Comparison of ENCODE assay signal across 12 cellular contexts in genomic region chr14:53570411-53571387, GRCh38.
A peak's percentile ranks its signal among the peaks of the same experiment; 100 is the strongest.
DNase-seq lines count a peak whose midpoint lies in the region; ATAC-seq lines count a peak whose summit lies in the region.
"Had no signal": no experiment of that assay in that cellular context is flagged by ENCODE, and none has a peak within 500 bp of the region (broad histone marks: within the 10 kb centered on the region; RNA-seq: fewer than 3 reads in every experiment).

No MANE protein-coding gene starts in this region.

- no peaks in the 10 kb centered on the region for H3K36me3 Mint-ChIP-seq in stimulated activated memory B cell treated with anti-CD40 and anti-IgM and Interleukin-4, amounts not matched to agents 10 μg/mL and 1 μg/mL and 100 μg/mL, for 72 hours
- H3K36me3 Mint-ChIP-seq: activated CD4-positive, alpha-beta memory T cell treated with anti-CD3 and anti-CD28 coated beads for 36 hours had no signal

- no peaks in the 10 kb centered on the region for H3K9me3 Mint-ChIP-seq in stimulated activated memory B cell treated with anti-CD40 and anti-IgM and Interleukin-4, amounts not matched to agents 10 μg/mL and 1 μg/mL and 100 μg/mL, for 72 hours

- ATAC-seq in GM19035 (IDR thresholded peaks at IDR 0.05; ENCODE audit: unreplicated experiment): peak; percentile 97
- peak; percentile 93 for ATAC-seq in GM21737 (IDR thresholded peaks at IDR 0.05; ENCODE audit: unreplicated experiment)
- ATAC-seq in HG03280 (IDR thresholded peaks at IDR 0.05; ENCODE audit: unreplicated experiment): peak; percentile 91
- ATAC-seq in stimulated activated memory B cell treated with anti-CD40 and anti-IgM and Interleukin-4, amounts not matched to agents 10 μg/mL and 1 μg/mL and 100 μg/mL, for 72 hours: peak; percentile 93
- ATAC-seq: left lobe of liver had no signal

- H3K27ac Mint-ChIP-seq in stimulated activated memory B cell treated with anti-CD40 and anti-IgM and Interleukin-4, amounts not matched to agents 10 μg/mL and 1 μg/mL and 100 μg/mL, for 72 hours: peak overlapping the region; percentile 82
- H3K27ac Mint-ChIP-seq: activated CD4-positive, alpha-beta memory T cell treated with anti-CD3 and anti-CD28 coated beads for 36 hours had no signal

- no peak overlapping the region for H3K4me3 Mint-ChIP-seq in stimulated activated memory B cell treated with anti-CD40 and anti-IgM and Interleukin-4, amounts not matched to agents 10 μg/mL and 1 μg/mL and 100 μg/mL, for 72 hours
- H3K4me3 Mint-ChIP-seq: activated CD4-positive, alpha-beta memory T cell treated with anti-CD3 and anti-CD28 coated beads for 36 hours had no signal

- no peaks in the 10 kb centered on the region for H3K27me3 Mint-ChIP-seq in stimulated activated memory B cell treated with anti-CD40 and anti-IgM and Interleukin-4, amounts not matched to agents 10 μg/mL and 1 μg/mL and 100 μg/mL, for 72 hours

- DNase-seq in anterior cingulate cortex (lab: John Stamatoyannopoulos, UW) (no peak), NCI-H2227 (lab: John Stamatoyannopoulos, UW; ENCODE audit: unreplicated experiment) (no peak), germinal center (ENCODE audit: low spot score) (no peak)
- DNase-seq: activated CD4-positive, alpha-beta memory T cell treated with anti-CD3 and anti-CD28 coated beads for 36 hours; NCI-H2029 treated with DMSO at 0.1 percent for 48 hours; retina; SHP77 treated with DMSO at 0.1 percent for 48 hours had no signal

- peaks cover 27% of the 10 kb centered on the region for H3K4me1 Mint-ChIP-seq in stimulated activated memory B cell treated with anti-CD40 and anti-IgM and Interleukin-4, amounts not matched to agents 10 μg/mL and 1 μg/mL and 100 μg/mL, for 72 hours
